8 cellular contexts compared by ENCODE assay signal in genomic region chr20:39048000-39048696, GRCh38.
DNase-seq lines count a peak whose midpoint lies in the region; ATAC-seq and TF ChIP-seq lines count a peak whose summit lies in the region.

No MANE protein-coding gene starts in this region.

- H3K27ac ChIP-seq in lung (ENCODE audit: low read depth in 1 of 2, low read length in 1 of 2) = no peak overlapping the region

- peaks cover 0 to 3% of the 10 kb centered on the region in 2 donors for H3K9me3 ChIP-seq in lung (ENCODE audit: control insufficient read depth in 2 of 2, insufficient read depth in 1 of 2, low read length in 1 of 2)

- no peaks in the 10 kb centered on the region for H3K36me3 ChIP-seq in lung (ENCODE audit: control insufficient read depth in 2 of 2, insufficient read depth in 2 of 2, low read length in 2 of 2)

- H3K4me3 ChIP-seq in GM12864 (ENCODE audit: low read depth, low read length) (no peak overlapping the region), lung (no peak overlapping the region)

- DNase-seq in GM12864 (ENCODE audit: low read depth) (peak; percentile 35), NCI-H526 treated with DMSO at 0.1 percent for 48 hours (lab: John Stamatoyannopoulos, UW) (peak; percentile 20), ecto neural progenitor cell (ENCODE audit: low spot score) (peak; percentile 81), lung (ENCODE audit: low spot score) (peak; percentile 67)
- DNase-seq in activated CD4-positive, alpha-beta T cell treated with anti-CD3 and anti-CD28 coated beads, Interleukin-2, amount 50 U/mL, for 48 hours = peak; percentile 73 to 79
- peak; percentile 44 for DNase-seq in stimulated activated CD8-positive, alpha-beta memory T cell treated with anti-CD3 and anti-CD28 coated beads, Interleukin-12 subunit alpha, Interleukin-12 subunit beta, amount 100 ng/mL, for 1 hour (ENCODE audit: low read depth)

- no peaks in the 10 kb centered on the region for H3K4me1 ChIP-seq in lung (ENCODE audit: control insufficient read depth in 2 of 2, insufficient read depth in 2 of 2, low read length in 2 of 2)

- ATAC-seq in HG03095 (IDR thresholded peaks at IDR 0.05; ENCODE audit: unreplicated experiment) = peak; percentile 61
- peak; percentile 73 for ATAC-seq in lung (ENCODE audit: insufficient read depth, low FRiP score)
- no peak for ATAC-seq in GM18505 (IDR thresholded peaks at IDR 0.05; ENCODE audit: unreplicated experiment)

- WGBS in lung, 2 donors = 23 to 24% methylated on average over 4 of the region's 4 CpGs

- H3K27me3 ChIP-seq in lung (ENCODE audit: control insufficient read depth, insufficient read depth) = peaks cover 3% of the 10 kb centered on the region

- no peak for TF ChIP-seq POLR2A in GM18505 (IDR thresholded peaks at IDR 0.05; ENCODE audit: borderline replicate concordance, extremely low read depth, insufficient read depth, insufficient read length)

- TF ChIP-seq CTCF in GM12864 (IDR thresholded peaks at IDR 0.05; ENCODE audit: low read depth, low read length, missing control alignments) (peak; percentile 100), lung (IDR thresholded peaks at IDR 0.05; ENCODE audit: control extremely low read depth, extremely low read depth) (peak; percentile 89)

Comparison
In these comparisons a context has a peak if more than half of its experiments do, and no peak if none do; other contexts are left out.
1. DNase-seq: peak in every context shown above with its lines; median percentile 81 in ecto neural progenitor cell; 76 in activated CD4-positive, alpha-beta T cell treated with anti-CD3 and anti-CD28 coated beads, Interleukin-2, amount 50 U/mL, for 48 hours; 67 in lung; 44 in stimulated activated CD8-positive, alpha-beta memory T cell treated with anti-CD3 and anti-CD28 coated beads, Interleukin-12 subunit alpha, Interleukin-12 subunit beta, amount 100 ng/mL, for 1 hour; 35 in GM12864; 20 in NCI-H526 treated with DMSO at 0.1 percent for 48 hours.